In genomic region chr2:234191819-234192407, GRCh38 we compare ENCODE assay signal across 1 cellular context.
TF ChIP-seq lines count a peak whose summit lies in the region.

No MANE protein-coding gene starts in this region.

TF ChIP-seq in GM23338, 12 proteins besides CTCF, POLR2A, EP300 and RAD21 (continued from another document):
- TF ChIP-seq REST (IDR thresholded peaks at IDR 0.05; ENCODE audit: unreplicated experiment): no peak
- no peak for TF ChIP-seq ETS1 (IDR thresholded peaks at IDR 0.05)
- no peak for TF ChIP-seq NANOG (IDR thresholded peaks at IDR 0.05; ENCODE audit: borderline replicate concordance)
TF ChIP-seq in GM23338: peak in this region for 0.
